ENCODE assay signal across 26 cellular contexts in genomic region chr10:71959526-71959925, GRCh38. TPM values are rescaled to one million over a fixed set of nuclear protein-coding genes. Genes with fewer than 3 reads are reported as not detected.
"Had no signal": no experiment of that assay in that cellular context is flagged by ENCODE, and none has a peak within 500 bp of the region (broad histone marks: within the 10 kb centered on the region; RNA-seq: fewer than 3 reads in every experiment).

No MANE protein-coding gene starts in this region.

- H2AFZ ChIP-seq: neural progenitor cell, parathyroid adenoma had no signal

- H3K4me3 ChIP-seq: heart left ventricle, left ventricle myocardium inferior, lung, neural progenitor cell, right atrium auricular region, right lobe of liver, stomach, testis, thyroid gland, transverse colon, uterus had no signal

- H3K4me2 ChIP-seq: neural progenitor cell had no signal

- H3K4me1 ChIP-seq: parathyroid adenoma, uterus had no signal

- DNase-seq: heart left ventricle; hypothalamus; immature natural killer cell; kidney; left ventricle myocardium inferior; naive thymus-derived CD8-positive, alpha-beta T cell; nephron progenitor cell; occipital lobe; right lobe of liver; stimulated activated CD4-positive, alpha-beta T cell treated with anti-CD3 and anti-CD28 coated beads, Interleukin-12 subunit alpha, Interleukin-12 subunit beta, amount 100 ng/mL, for 4 hours; stimulated activated CD4-positive, alpha-beta T cell treated with anti-CD3 and anti-CD28 coated beads, Interleukin-15, amount 100 ng/mL, for 24 hours; stimulated activated CD4-positive, alpha-beta T cell treated with anti-CD3 and anti-CD28 coated beads, Interleukin-2, amount 100 ng/mL, for 24 hours; stimulated activated CD4-positive, alpha-beta T cell treated with anti-CD3 and anti-CD28 coated beads, Interleukin-4, amount 100 ng/mL, for 1 hour; stimulated activated naive B cell treated with anti-CD40 and anti-IgM and Interleukin-4, amounts not matched to agents 10 μg/mL and 1 μg/mL and 100 μg/mL, for 72 hours; stimulated activated naive CD8-positive, alpha-beta T cell treated with anti-CD3 and anti-CD28 coated beads, Interleukin-15, Interleukin-2, amounts not matched to agents 100 U/mL and 50 U/mL, for 24 hours; stomach; testis; thyroid gland; transverse colon; uterus had no signal

- H3K9me3 ChIP-seq: neutrophil, right atrium auricular region, right lobe of liver, testis, thyroid gland, uterus had no signal

- ATAC-seq: heart left ventricle; naive thymus-derived CD8-positive, alpha-beta T cell; right lobe of liver; stimulated activated naive CD8-positive, alpha-beta T cell treated with anti-CD3 and anti-CD28 coated beads, Interleukin-15, Interleukin-2, amounts not matched to agents 100 U/mL and 50 U/mL, for 24 hours had no signal

- H3K27ac ChIP-seq: heart left ventricle, left ventricle myocardium inferior, neural progenitor cell, neutrophil, parathyroid adenoma, right atrium auricular region, right lobe of liver, testis, thyroid gland, transverse colon had no signal

- H3K36me3 ChIP-seq: heart left ventricle, left ventricle myocardium inferior, neural progenitor cell, neutrophil, right atrium auricular region, right lobe of liver, stomach, thyroid gland, transverse colon, uterus had no signal

- H3K27me3 ChIP-seq: right atrium auricular region, right lobe of liver, testis, thyroid gland, uterus had no signal

- H3K79me2 ChIP-seq: parathyroid adenoma had no signal

- H3K4me3 Mint-ChIP-seq: immature natural killer cell; memory B cell; naive thymus-derived CD8-positive, alpha-beta T cell; nephron progenitor cell; neural progenitor cell; stimulated activated naive B cell treated with anti-CD40 and anti-IgM and Interleukin-4, amounts not matched to agents 10 μg/mL and 1 μg/mL and 100 μg/mL, for 72 hours had no signal

- H3K27ac Mint-ChIP-seq: immature natural killer cell; memory B cell; nephron progenitor cell; neural progenitor cell; stimulated activated naive B cell treated with anti-CD40 and anti-IgM and Interleukin-4, amounts not matched to agents 10 μg/mL and 1 μg/mL and 100 μg/mL, for 72 hours had no signal

RNA-seq across cellular contexts. Expression of gene CHST3, which starts 4.7 kb away (rescaled TPM):
- total RNA-seq: naive thymus-derived CD8-positive, alpha-beta T cell had no signal
